ENCODE assay signal across 1 cellular context in genomic region chr4:73620115-73620792, GRCh38.
TF ChIP-seq lines count a peak whose summit lies in the region.

Gene RASSF6, minus strand, starts transcription at chr4:73620436. Its CDS starts 8,641 bp downstream, at chr4:73611795.

TF ChIP-seq in K562, 482 proteins besides CTCF, POLR2A, EP300 and RAD21 (continued from another document):
- no peak for TF ChIP-seq TEAD4 (IDR thresholded peaks at IDR 0.05; ENCODE audit: low read length)
- no peak for TF ChIP-seq TEAD4 (CRISPR knock-in tag; IDR thresholded peaks at IDR 0.05; ENCODE audit: borderline replicate concordance)
- TF ChIP-seq MAZ (CRISPR knock-in tag; conservative IDR thresholded peaks at IDR 0.05 in 1 of 2, IDR thresholded peaks at IDR 0.05 in 1 of 2): peak in 1 of 2 experiments; percentile 45; a peak in 2 of 4 replicates
- TF ChIP-seq ATF2 (CRISPR knock-in tag; IDR thresholded peaks at IDR 0.05): no peak
- TF ChIP-seq ATF7 (IDR thresholded peaks at IDR 0.05): 0 out of 2 replicates have a peak, but pooled peaks have one; percentile 20
- TF ChIP-seq PKNOX1 (IDR thresholded peaks at IDR 0.05): peak; percentile 33; the same call in 1 of the 2 replicates
- no peak for TF ChIP-seq HES1 (IDR thresholded peaks at IDR 0.05; ENCODE audit: low read depth)
- peak; percentile 83 for TF ChIP-seq TFAP4 (CRISPR knock-in tag; IDR thresholded peaks at IDR 0.05; ENCODE audit: borderline replicate concordance)
- TF ChIP-seq KLF6 (CRISPR knock-in tag; IDR thresholded peaks at IDR 0.05; ENCODE audit: borderline replicate concordance): no peak
- TF ChIP-seq PYGO2 (tag; IDR thresholded peaks at IDR 0.05): no peak
- TF ChIP-seq LCOR (CRISPR knock-in tag; IDR thresholded peaks at IDR 0.05): no peak
- TF ChIP-seq ARID3A (IDR thresholded peaks at IDR 0.05; ENCODE audit: borderline replicate concordance, low read depth, low read length): no peak
- TF ChIP-seq ELK3 (CRISPR knock-in tag; IDR thresholded peaks at IDR 0.05): no peak
- no peak for TF ChIP-seq KAT7 (CRISPR knock-in tag; IDR thresholded peaks at IDR 0.05; ENCODE audit: borderline replicate concordance)
- TF ChIP-seq GATAD2A (IDR thresholded peaks at IDR 0.05): no peak
- peak; percentile 56 to 70; a peak in 3 of 4 replicates for TF ChIP-seq FOXK2 (conservative IDR thresholded peaks at IDR 0.05 in 1 of 2, IDR thresholded peaks at IDR 0.05 in 1 of 2; ENCODE audit: low read depth in 2 of 2)
- TF ChIP-seq CXXC5 (CRISPR knock-in tag; IDR thresholded peaks at IDR 0.05): 0 out of 2 replicates have a peak, but pooled peaks have one; percentile 18
- TF ChIP-seq ELF1 (tag; IDR thresholded peaks at IDR 0.05): no peak
- no peak for TF ChIP-seq HMGXB4 (CRISPR knock-in tag; IDR thresholded peaks at IDR 0.05)
- no peak for TF ChIP-seq MYNN (IDR thresholded peaks at IDR 0.05)
- TF ChIP-seq MYNN (CRISPR knock-in tag; IDR thresholded peaks at IDR 0.05): no peak
- TF ChIP-seq HMGN3 (IDR thresholded peaks at IDR 0.05; ENCODE audit: borderline replicate concordance, extremely low read depth, insufficient read length, low read depth, low read length): peak; percentile 38
- no peak for TF ChIP-seq ZNF232 (CRISPR knock-in tag; IDR thresholded peaks at IDR 0.05)
- TF ChIP-seq E4F1 (CRISPR knock-in tag; IDR thresholded peaks at IDR 0.05; ENCODE audit: borderline replicate concordance): no peak
- no peak for TF ChIP-seq NFIX (CRISPR knock-in tag; IDR thresholded peaks at IDR 0.05; ENCODE audit: low read depth)
- TF ChIP-seq YY1 (IDR thresholded peaks at IDR 0.05; ENCODE audit: borderline replicate concordance in 1 of 3, control insufficient read depth in 1 of 3, extremely low read depth in 1 of 3, insufficient read depth in 3 of 3, insufficient read length in 1 of 3, insufficient replicate concordance in 2 of 3, low read depth in 1 of 3, low read length in 2 of 3): no peak
- TF ChIP-seq MEIS2 (IDR thresholded peaks at IDR 0.05; ENCODE audit: partially characterized antibody): peak; percentile 44
